ENCODE assay signal across 23 cellular contexts in genomic region chr5:115589043-115589442, GRCh38. TPM values are rescaled to one million over a fixed set of nuclear protein-coding genes. Genes with fewer than 3 reads are reported as not detected.
"Had no signal": no experiment of that assay in that cellular context is flagged by ENCODE, and none has a peak within 500 bp of the region (broad histone marks: within the 10 kb centered on the region; RNA-seq: fewer than 3 reads in every experiment).

No MANE protein-coding gene starts in this region.

- H3K9me3 Mint-ChIP-seq: activated CD4-positive, alpha-beta T cell treated with anti-CD3 and anti-CD28 coated beads, Interleukin-2, amount 10 ng/mL, durations not matched to agents 24 days and 14 days; activated CD8-positive, alpha-beta T cell treated with anti-CD3 and anti-CD28 coated beads for 36 hours; activated naive CD8-positive, alpha-beta T cell treated with anti-CD3 and anti-CD28 coated beads, Interleukin-2, amount 10 ng/mL, durations not matched to agents 7 days and 5 days; activated T-cell treated with anti-CD3 and anti-CD28 coated beads, Interleukin-2, amount 50 U/mL, for 24 hours; activated T-helper 2 cell treated with anti-CD3 and anti-CD28 coated beads, Interferon-gamma antibody, Interleukin-2, Interleukin-4, amounts not matched to agents 10 μg/mL and 5 μg/mL and 100 μg/mL, durations not matched to agents 14 hours and 24 hours and 36 hours; nephron progenitor cell; stimulated activated effector memory CD8-positive, alpha-beta T cell treated with anti-CD3 and anti-CD28 coated beads, Interleukin-12 subunit alpha, Interleukin-12 subunit beta, amount 100 ng/mL, for 72 hours; type B pancreatic cell had no signal

- H3K4me3 Mint-ChIP-seq: activated CD4-positive, alpha-beta T cell treated with anti-CD3 and anti-CD28 coated beads, Interleukin-2, amount 10 ng/mL, durations not matched to agents 24 days and 14 days; activated CD8-positive, alpha-beta T cell treated with anti-CD3 and anti-CD28 coated beads for 36 hours; activated naive CD8-positive, alpha-beta T cell treated with anti-CD3 and anti-CD28 coated beads, Interleukin-2, amount 10 ng/mL, durations not matched to agents 7 days and 5 days; activated T-cell treated with anti-CD3 and anti-CD28 coated beads, Interleukin-2, amount 50 U/mL, for 24 hours; brain; nephron progenitor cell; stimulated activated effector memory CD8-positive, alpha-beta T cell treated with anti-CD3 and anti-CD28 coated beads, Interleukin-12 subunit alpha, Interleukin-12 subunit beta, amount 100 ng/mL, for 72 hours; type B pancreatic cell had no signal

- H3K27ac Mint-ChIP-seq: activated CD4-positive, alpha-beta T cell treated with anti-CD3 and anti-CD28 coated beads, Interleukin-2, amount 10 ng/mL, durations not matched to agents 24 days and 14 days; activated CD8-positive, alpha-beta T cell treated with anti-CD3 and anti-CD28 coated beads for 36 hours; activated naive CD8-positive, alpha-beta T cell treated with anti-CD3 and anti-CD28 coated beads, Interleukin-2, amount 10 ng/mL, durations not matched to agents 7 days and 5 days; activated T-cell treated with anti-CD3 and anti-CD28 coated beads, Interleukin-2, amount 50 U/mL, for 24 hours; activated T-helper 2 cell treated with anti-CD3 and anti-CD28 coated beads, Interferon-gamma antibody, Interleukin-2, Interleukin-4, amounts not matched to agents 10 μg/mL and 5 μg/mL and 100 μg/mL, durations not matched to agents 14 hours and 24 hours and 36 hours; brain; nephron progenitor cell; stimulated activated effector memory CD8-positive, alpha-beta T cell treated with anti-CD3 and anti-CD28 coated beads, Interleukin-12 subunit alpha, Interleukin-12 subunit beta, amount 100 ng/mL, for 72 hours; type B pancreatic cell had no signal

- H3K36me3 ChIP-seq: gastroesophageal sphincter, right lobe of liver, stomach had no signal

- H3K27me3 Mint-ChIP-seq: activated CD8-positive, alpha-beta T cell treated with anti-CD3 and anti-CD28 coated beads for 36 hours; activated T-cell treated with anti-CD3 and anti-CD28 coated beads, Interleukin-2, amount 50 U/mL, for 24 hours; brain; type B pancreatic cell had no signal

- H3K36me3 Mint-ChIP-seq: brain; stimulated activated effector memory CD8-positive, alpha-beta T cell treated with anti-CD3 and anti-CD28 coated beads, Interleukin-12 subunit alpha, Interleukin-12 subunit beta, amount 100 ng/mL, for 72 hours; type B pancreatic cell had no signal

- H3K4me1 ChIP-seq: right lobe of liver had no signal

- H3K4me3 ChIP-seq: coronary artery, gastroesophageal sphincter, lung, right lobe of liver, smooth muscle cell, stomach had no signal

- H3K4me1 Mint-ChIP-seq: activated CD4-positive, alpha-beta T cell treated with anti-CD3 and anti-CD28 coated beads, Interleukin-2, amount 10 ng/mL, durations not matched to agents 24 days and 14 days; activated naive CD8-positive, alpha-beta T cell treated with anti-CD3 and anti-CD28 coated beads, Interleukin-2, amount 10 ng/mL, durations not matched to agents 7 days and 5 days; brain; nephron progenitor cell; stimulated activated effector memory CD8-positive, alpha-beta T cell treated with anti-CD3 and anti-CD28 coated beads, Interleukin-12 subunit alpha, Interleukin-12 subunit beta, amount 100 ng/mL, for 72 hours had no signal

- H3K27me3 ChIP-seq: gastroesophageal sphincter, right lobe of liver, stomach had no signal

- DNase-seq: activated CD4-positive, alpha-beta T cell treated with anti-CD3 and anti-CD28 coated beads, Interleukin-2, amount 10 ng/mL, durations not matched to agents 24 days and 14 days; activated CD8-positive, alpha-beta T cell treated with anti-CD3 and anti-CD28 coated beads for 36 hours; activated naive CD4-positive, alpha-beta T cell treated with Interleukin-2 at 50 U/mL for 16 hours; activated naive CD8-positive, alpha-beta T cell treated with anti-CD3 and anti-CD28 coated beads, Interleukin-2, amount 10 ng/mL, durations not matched to agents 7 days and 5 days; activated T-cell treated with anti-CD3 and anti-CD28 coated beads, Interleukin-2, amount 50 U/mL, for 24 hours; central memory CD4-positive, alpha-beta T cell; erythroblast; midbrain; nephron progenitor cell; nucleus accumbens; right lobe of liver; stimulated activated CD4-positive, alpha-beta T cell treated with anti-CD3 and anti-CD28 coated beads, Interleukin-4, amount 100 ng/mL, for 24 hours; stomach; T-helper 1 cell; T-helper 9 cell had no signal

- H3K27ac ChIP-seq: coronary artery, gastroesophageal sphincter, right lobe of liver, stomach had no signal

- ATAC-seq: activated CD8-positive, alpha-beta T cell treated with anti-CD3 and anti-CD28 coated beads for 36 hours; gastroesophageal sphincter; right lobe of liver; stimulated activated effector memory CD8-positive, alpha-beta T cell treated with anti-CD3 and anti-CD28 coated beads, Interleukin-12 subunit alpha, Interleukin-12 subunit beta, amount 100 ng/mL, for 72 hours had no signal

- H3K9me3 ChIP-seq: gastroesophageal sphincter, right lobe of liver, stomach had no signal

RNA-seq across cellular contexts. Expression of gene TICAM2, which starts 13.2 kb away (rescaled TPM):
- total RNA-seq: activated T-helper 2 cell treated with anti-CD3 and anti-CD28 coated beads, Interferon-gamma antibody, Interleukin-2, Interleukin-4, amounts not matched to agents 10 μg/mL and 5 μg/mL and 100 μg/mL, durations not matched to agents 14 hours and 24 hours and 36 hours had no signal
